1 cellular context compared by ENCODE assay signal in the genomic region with DNA sequence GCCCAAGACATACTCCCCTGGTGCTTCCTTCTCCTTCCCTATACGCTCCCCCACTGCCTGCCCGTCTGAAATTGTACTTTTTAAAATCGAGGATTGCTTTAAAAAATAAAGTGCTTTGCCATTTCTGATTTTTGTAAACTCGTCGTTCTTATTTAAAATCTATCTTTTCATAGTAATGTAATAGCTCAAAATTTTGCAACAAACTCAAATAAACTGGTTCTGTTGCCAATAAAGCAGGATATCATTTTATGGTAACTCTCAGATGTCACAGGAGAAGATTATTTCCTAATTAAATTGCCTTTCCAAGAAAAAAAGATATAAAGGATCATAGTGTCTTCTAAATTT.
TF ChIP-seq lines count a peak whose summit lies in the region.

No MANE protein-coding gene starts in this region.

TF ChIP-seq in H1, 55 proteins besides CTCF, POLR2A, EP300 and RAD21:
- TF ChIP-seq MAFK (IDR thresholded peaks at IDR 0.05; ENCODE audit: low read depth, low read length) = no peak
- TF ChIP-seq RBBP5 (IDR thresholded peaks at IDR 0.05; ENCODE audit: borderline replicate concordance, low read depth, low read length) = no peak
- no peak for TF ChIP-seq SP2 (IDR thresholded peaks at IDR 0.05; ENCODE audit: low read length)
- no peak for TF ChIP-seq TEAD4 (IDR thresholded peaks at IDR 0.05; ENCODE audit: low read depth, low read length)
- no peak for TF ChIP-seq ZNF274 (IDR thresholded peaks at IDR 0.05; ENCODE audit: borderline replicate concordance, extremely low read depth, low read length)
- TF ChIP-seq SUZ12 (IDR thresholded peaks at IDR 0.05; ENCODE audit: low read length) = no peak
